15 cellular contexts compared by ENCODE assay signal in genomic region chr12:115794659-115795081, GRCh38.
A peak's percentile ranks its signal among the peaks of the same experiment; 100 is the strongest.
DNase-seq lines count a peak whose midpoint lies in the region; ATAC-seq and TF ChIP-seq lines count a peak whose summit lies in the region.
"Had no signal": no experiment of that assay in that cellular context is flagged by ENCODE, and none has a peak within 500 bp of the region (broad histone marks: within the 10 kb centered on the region; RNA-seq: fewer than 3 reads in every experiment).

No MANE protein-coding gene starts in this region.

- POLR2A ChIA-PET in PC-3 (lab: Charles Lee; ENCODE audit: unreplicated experiment), result no interaction called here

- H3K4me3 ChIP-seq in PC-3 (ENCODE audit: low read length), result no peak overlapping the region
- H3K4me3 ChIP-seq in neural cell (ENCODE audit: low read length), result no peak overlapping the region
- H3K4me3 ChIP-seq: spleen had no signal

- no peaks in the 10 kb centered on the region for H3K36me3 ChIP-seq in PC-3 (ENCODE audit: low read depth, low read length)
- no peaks in the 10 kb centered on the region for H3K36me3 ChIP-seq in neural cell (ENCODE audit: insufficient read depth, low read length)
- H3K36me3 ChIP-seq: spleen had no signal

- intact Hi-C loops in PC-3 (cut with micrococcal nuclease), result no loop called here

- H3K79me2 ChIP-seq in PC-3 (ENCODE audit: low read length), result no peaks in the 10 kb centered on the region
- H3K79me2 ChIP-seq in neural cell (replicated peaks; ENCODE audit: insufficient read depth, low read length), result no peaks in the 10 kb centered on the region
- H3K79me2 ChIP-seq: parathyroid adenoma had no signal

- H3K4me2 ChIP-seq in PC-3 (ENCODE audit: low read length) (no peak overlapping the region), neural cell (ENCODE audit: low read length) (no peak overlapping the region)

- H3K4me1 ChIP-seq in PC-3 (ENCODE audit: insufficient read depth, low read length), result no peaks in the 10 kb centered on the region
- H3K4me1 ChIP-seq: parathyroid adenoma, spleen had no signal

- H3K9ac ChIP-seq in PC-3 (ENCODE audit: low read length) (no peak overlapping the region), neural cell (ENCODE audit: low read length) (no peak overlapping the region)
- H3K9ac ChIP-seq: parathyroid adenoma had no signal

- BruUV-seq in PC-3 (replicated peaks; lab: Mats Ljungman, UMichigan), result no TSS peak

- no peak for TF ChIP-seq EP300 in neural cell (conservative IDR thresholded peaks at IDR 0.05; ENCODE audit: poor library complexity, severe bottlenecking)

- H3K27ac ChIP-seq in PC-3 (ENCODE audit: low read length), result no peak overlapping the region
- H3K27ac ChIP-seq in neural cell (ENCODE audit: low read length), result no peak overlapping the region
- H3K27ac ChIP-seq: parathyroid adenoma, spleen had no signal

- DNase-seq in DMS 273 (lab: John Stamatoyannopoulos, UW; ENCODE audit: unreplicated experiment) (peak; percentile 1), DMS 273 treated with DMSO at 0.1 percent for 48 hours (lab: John Stamatoyannopoulos, UW) (no peak), NAMALWA (ENCODE audit: low spot score) (peak; percentile 20), PC-3 (peak; percentile 14), H4 (ENCODE audit: low spot score) (no peak), GM13976 (ENCODE audit: low spot score) (no peak)
- no peak for DNase-seq in stimulated activated CD8-positive, alpha-beta memory T cell treated with anti-CD3 and anti-CD28 coated beads, Interleukin-4, amount 100 ng/mL, for 48 hours
- DNase-seq: 8988T; activated naive CD4-positive, alpha-beta T cell; dermis blood vessel endothelial cell; MV-4-11; NCI-H446 treated with DMSO at 0.1 percent for 48 hours; spleen had no signal

- in situ Hi-C loops in GM13976 (cut with MboI; ENCODE audit: low sequenced_read_pairs, unreplicated experiment), result no loop called here

- ATAC-seq in PC-3, result no peak

- peak; percentile 26; the same call in 1 of the 2 replicates for TF ChIP-seq CTCF in PC-3 (conservative IDR thresholded peaks at IDR 0.05; ENCODE audit: low read depth, low read length)
- no peak for TF ChIP-seq CTCF in neural cell (IDR thresholded peaks at IDR 0.05; ENCODE audit: poor library complexity, severe bottlenecking)
- no peak for TF ChIP-seq CTCF in GM13976 (IDR thresholded peaks at IDR 0.05; ENCODE audit: borderline replicate concordance, control extremely low read depth, extremely low read depth, insufficient read depth, missing control alignments)

- CTCF ChIA-PET in PC-3 (lab: Charles Lee), result no interaction called here

- no peak overlapping the region for H2AFZ ChIP-seq in PC-3 (ENCODE audit: low read length)
- no peak overlapping the region for H2AFZ ChIP-seq in neural cell (ENCODE audit: low read depth, low read length)
- H2AFZ ChIP-seq: parathyroid adenoma had no signal

- H3F3A ChIP-seq in PC-3 (ENCODE audit: low read length, unreplicated experiment), result no peaks in the 10 kb centered on the region
- no peaks in the 10 kb centered on the region for H3F3A ChIP-seq in neural cell (ENCODE audit: insufficient read depth, low read length, poor library complexity, severe bottlenecking)

- H4K20me1 ChIP-seq in PC-3 (ENCODE audit: low read length) (no peaks in the 10 kb centered on the region), neural cell (ENCODE audit: insufficient read depth) (no peaks in the 10 kb centered on the region)

- H3K9me3 ChIP-seq in PC-3 (ENCODE audit: low read length) (no peaks in the 10 kb centered on the region), neural cell (ENCODE audit: low read length) (no peaks in the 10 kb centered on the region)
- H3K9me3 ChIP-seq: spleen had no signal

- H3K27me3 ChIP-seq in PC-3 (ENCODE audit: low read length) (peaks cover 43% of the 10 kb centered on the region), neural cell (ENCODE audit: insufficient read depth, low read depth, low read length) (no peaks in the 10 kb centered on the region)

- TF ChIP-seq RAD21 in neural cell (conservative IDR thresholded peaks at IDR 0.05), result no peak

- no peaks in the 10 kb centered on the region for H3K9me2 ChIP-seq in PC-3 (replicated peaks; ENCODE audit: low read length)
- no peaks in the 10 kb centered on the region for H3K9me2 ChIP-seq in neural cell (ENCODE audit: insufficient read depth, low read length)

TF ChIP-seq in neural cell, 6 proteins besides CTCF, POLR2A, EP300 and RAD21:
- TF ChIP-seq SMC3 (conservative IDR thresholded peaks at IDR 0.05; ENCODE audit: poor library complexity) (no peak), POLR2AphosphoS5 (IDR thresholded peaks at IDR 0.05) (peak; percentile 34)

Comparison
In these comparisons a context has a peak if more than half of its experiments do, and no peak if none do; other contexts are left out.
1. DNase-seq: peak in DMS 273 (single experiment), NAMALWA (single experiment) and PC-3 (single experiment); none in DMS 273 treated with DMSO at 0.1 percent for 48 hours (single experiment), H4 (single experiment), stimulated activated CD8-positive, alpha-beta memory T cell treated with anti-CD3 and anti-CD28 coated beads, Interleukin-4, amount 100 ng/mL, for 48 hours (single experiment) and GM13976 (single experiment).